ENCODE assay signal across 8 cellular contexts in genomic region chr20:33444797-33445560, GRCh38. TPM values are rescaled to one million over a fixed set of nuclear protein-coding genes. Genes with fewer than 3 reads are reported as not detected.
DNase-seq lines count a peak whose midpoint lies in the region; ATAC-seq and TF ChIP-seq lines count a peak whose summit lies in the region.

No MANE protein-coding gene starts in this region.

- H3K4me1 Mint-ChIP-seq in CD14-positive monocyte = peaks cover 17% of the 10 kb centered on the region

- peaks cover 0 to 3% (median 0%) of the 10 kb centered on the region in 7 donors for H3K9me3 Mint-ChIP-seq in CD14-positive monocyte

- TF ChIP-seq RAD21 in Ishikawa (IDR thresholded peaks at IDR 0.05; ENCODE audit: low read depth) = peak; percentile 44

- intact Hi-C loops in CD14-positive monocyte (cut with micrococcal nuclease) (loop anchor here in 1 of 2 donors (5.0 kb wide), 3 partner anchors 47 to 382 kb away; partner anchors contain the start of genes CBFA2T2 and NECAB3), posterior vena cava (cut with DNase I) (loop anchor here in 1 of 2 donors (5.0 kb wide), 1 partner anchor 38 kb away; no protein-coding TSS in a partner anchor)

- no peaks in the 10 kb centered on the region for H3K27me3 ChIP-seq in right atrium auricular region

- H3K27ac Mint-ChIP-seq in CD14-positive monocyte = no peak overlapping the region

- no peaks in the 10 kb centered on the region for H3K36me3 Mint-ChIP-seq in CD14-positive monocyte

- H3K4me3 Mint-ChIP-seq in CD14-positive monocyte = peak overlapping the region; percentile 93 to 96

- TF ChIP-seq EP300 in Ishikawa (IDR thresholded peaks at IDR 0.05; ENCODE audit: borderline replicate concordance) = no peak

- peaks cover 0 to 14% of the 10 kb centered on the region in 2 donors for H3K4me1 ChIP-seq in right atrium auricular region

- peak overlapping the region; percentile 86 to 93 for H3K27ac ChIP-seq in right atrium auricular region

- DNase-seq in CD14-positive monocyte (ENCODE audit: low spot score) (no peak), right atrium auricular region (ENCODE audit: low spot score) (no peak), posterior vena cava (ENCODE audit: low spot score) (no peak)
- peak; percentile 41 to 53 for DNase-seq in activated T-cell treated with anti-CD3 and anti-CD28 coated beads, Interleukin-2, amount 50 U/mL, for 48 hours
- peak; percentile 29 for DNase-seq in stimulated activated naive CD8-positive, alpha-beta T cell treated with anti-CD3 and anti-CD28 coated beads, Interleukin-15, Interleukin-2, amounts not matched to agents 100 U/mL and 50 U/mL, for 24 hours

- H3K9me3 ChIP-seq in right atrium auricular region = no peaks in the 10 kb centered on the region

- peaks cover 22 to 28% (median 23%) of the 10 kb centered on the region in 3 donors for H3K27me3 Mint-ChIP-seq in CD14-positive monocyte (ENCODE audit: low read depth in 3 of 3)

- H3K4me3 ChIP-seq in right atrium auricular region = peak overlapping the region in 1 of 2 donors; percentile 68

- ATAC-seq in stimulated activated naive CD8-positive, alpha-beta T cell treated with anti-CD3 and anti-CD28 coated beads, Interleukin-15, Interleukin-2, amounts not matched to agents 100 U/mL and 50 U/mL, for 24 hours = no peak
- ATAC-seq in HG03039 (IDR thresholded peaks at IDR 0.05; ENCODE audit: unreplicated experiment) (no peak), HG03460 (IDR thresholded peaks at IDR 0.05; ENCODE audit: unreplicated experiment) (no peak)

- H3K36me3 ChIP-seq in right atrium auricular region = no peaks in the 10 kb centered on the region

- TF ChIP-seq CTCF in CD14-positive monocyte (IDR thresholded peaks at IDR 0.05) (no peak), right atrium auricular region (IDR thresholded peaks at IDR 0.05) (peak in 1 of 2 donors; percentile 43)

TF ChIP-seq in Ishikawa, 13 proteins besides CTCF, POLR2A, EP300 and RAD21:
- TF ChIP-seq YY1 (IDR thresholded peaks at IDR 0.05; ENCODE audit: low read depth) = no peak
- TF ChIP-seq REST (IDR thresholded peaks at IDR 0.05; ENCODE audit: low read depth) = no peak
- no peak for TF ChIP-seq USF1 (IDR thresholded peaks at IDR 0.05)
- TF ChIP-seq CEBPB (IDR thresholded peaks at IDR 0.05) = peak; percentile 36
- no peak for TF ChIP-seq CREB1 (IDR thresholded peaks at IDR 0.05; ENCODE audit: low read depth)
- TF ChIP-seq TEAD4 (IDR thresholded peaks at IDR 0.05) = no peak

RNA-seq across cellular contexts. Expression of gene SNTA1, which starts 1.4 kb away (rescaled TPM):
- under 1 TPM; 0.56 to 0.93 TPM for polyA plus RNA-seq in CD14-positive monocyte
- 100 to 1,000 TPM; 183 to 295 TPM for total RNA-seq in right atrium auricular region
- 10 to 100 TPM; 40.1 to 44.7 TPM for total RNA-seq in posterior vena cava

RNA-seq across cellular contexts. Expression of gene CDK5RAP1, which starts 43.7 kb away (rescaled TPM):
- 10 to 100 TPM; 24.4 to 25.5 TPM for polyA plus RNA-seq in CD14-positive monocyte
- total RNA-seq in right atrium auricular region (10 to 100 TPM; 13.9 to 22.8 TPM), posterior vena cava (10 to 100 TPM; 15.9 to 19.8 TPM)

RNA-seq across cellular contexts. Expression of gene CBFA2T2, which starts 44.9 kb away (rescaled TPM):
- 1 to 10 TPM; 1.7 to 4.9 TPM for polyA plus RNA-seq in CD14-positive monocyte
- 10 to 100 TPM in 1 of 2 donors, 1 to 10 TPM in 1; 9.8 to 10.4 TPM for total RNA-seq in right atrium auricular region
- total RNA-seq in posterior vena cava = 10 to 100 TPM; 11.0 to 12.0 TPM

Comparison
In these comparisons a context has a peak if more than half of its experiments do, and no peak if none do; other contexts are left out.
1. DNase-seq: peak in activated T-cell treated with anti-CD3 and anti-CD28 coated beads, Interleukin-2, amount 50 U/mL, for 48 hours (2 of 2) and stimulated activated naive CD8-positive, alpha-beta T cell treated with anti-CD3 and anti-CD28 coated beads, Interleukin-15, Interleukin-2, amounts not matched to agents 100 U/mL and 50 U/mL, for 24 hours (single experiment); none in CD14-positive monocyte (single experiment), right atrium auricular region (single experiment) and posterior vena cava (single experiment).
2. RNA of gene SNTA1, which starts 1.4 kb away (total RNA-seq): 183 to 295 TPM in right atrium auricular region; 40.1 to 44.7 TPM in posterior vena cava; every median in the first group is over 4 times any median in the second.